Comparison of ENCODE assay signal across 9 cellular contexts in genomic region chr6:56359201-56359899, GRCh38.
DNase-seq lines count a peak whose midpoint lies in the region; ATAC-seq and TF ChIP-seq lines count a peak whose summit lies in the region.
"Had no signal": no experiment of that assay in that cellular context is flagged by ENCODE, and none has a peak within 500 bp of the region (broad histone marks: within the 10 kb centered on the region; RNA-seq: fewer than 3 reads in every experiment).

No MANE protein-coding gene starts in this region.

- no CpG with 5 or more reads among the region's 9 CpGs for WGBS in iPS DF 6.9 (ENCODE audit: insufficient coverage, insufficient read length)

- in situ Hi-C loops in astrocyte of the spinal cord (cut with HindIII; ENCODE audit: low sequenced_read_pairs): loop anchor here (25.0 kb wide), 1 partner anchor 228 kb away; no protein-coding TSS in a partner anchor

- intact Hi-C loops in Right ventricle myocardium inferior (cut with DNase I): loop anchor here (1.0 to 5.0 kb wide), 3 partner anchors 211 to 493 kb away; no protein-coding TSS in a partner anchor
- intact Hi-C loops in cardiac septum (cut with DNase I): loop anchor here (2.0 kb wide), 1 partner anchor 235 kb away; no protein-coding TSS in a partner anchor

- DNase-seq in Right ventricle myocardium inferior (ENCODE audit: missing footprints) (no peak), cardiac septum (ENCODE audit: low spot score) (no peak), NCI-H2029 treated with DMSO at 0.1 percent for 48 hours (lab: John Stamatoyannopoulos, UW) (peak; percentile 51), T-helper 9 cell (peak; percentile 29), astrocyte of the spinal cord (ENCODE audit: low read depth, low spot score) (peak; percentile 72), iPS DF 6.9 (ENCODE audit: low read depth, low spot score) (peak; percentile 60)
- DNase-seq in stimulated activated CD4-positive, alpha-beta T cell treated with anti-CD3 and anti-CD28 coated beads, Interleukin-12 subunit alpha, Interleukin-12 subunit beta, amount 100 ng/mL, for 4 hours: peak; percentile 28

- no peaks in the 10 kb centered on the region for H3K4me1 ChIP-seq in iPS DF 6.9 (ENCODE audit: control insufficient read depth, insufficient read depth, low read length)
- H3K4me1 ChIP-seq: BLaER1 treated with 17β-estradiol and CSF1 and Interleukin-3, amounts not matched to agents 10 nM and 100 nM had no signal

- no peaks in the 10 kb centered on the region for H3K27me3 ChIP-seq in iPS DF 6.9 (ENCODE audit: control insufficient read depth, insufficient read depth, low read length)

- no peak overlapping the region for H3K27ac ChIP-seq in iPS DF 6.9 (ENCODE audit: low read length)
- H3K27ac ChIP-seq: BLaER1 treated with 17β-estradiol and CSF1 and Interleukin-3, amounts not matched to agents 10 nM and 100 nM had no signal

- H3K36me3 ChIP-seq in iPS DF 6.9 (ENCODE audit: control insufficient read depth, insufficient read depth, low read length): no peaks in the 10 kb centered on the region
- H3K36me3 ChIP-seq: BLaER1 treated with 17β-estradiol and CSF1 and Interleukin-3, amounts not matched to agents 10 nM and 100 nM had no signal

- ATAC-seq in Right ventricle myocardium inferior (peak; percentile 77), HG02938 (IDR thresholded peaks at IDR 0.05; ENCODE audit: unreplicated experiment) (peak; percentile 74)

- TF ChIP-seq CTCF in astrocyte of the spinal cord (IDR thresholded peaks at IDR 0.05; ENCODE audit: low read depth, low read length): peak; percentile 66

- H3K4me3 ChIP-seq in astrocyte of the spinal cord (ENCODE audit: low read depth, low read length) (no peak overlapping the region), iPS DF 6.9 (ENCODE audit: low read length) (no peak overlapping the region)
- H3K4me3 ChIP-seq: BLaER1 treated with 17β-estradiol and CSF1 and Interleukin-3, amounts not matched to agents 10 nM and 100 nM had no signal

- H3K9me3 ChIP-seq in iPS DF 6.9 (ENCODE audit: control insufficient read depth, insufficient read depth, low read length): no peaks in the 10 kb centered on the region
- H3K9me3 ChIP-seq: BLaER1 treated with 17β-estradiol and CSF1 and Interleukin-3, amounts not matched to agents 10 nM and 100 nM had no signal

Comparison
In these comparisons a context has a peak if more than half of its experiments do, and no peak if none do; other contexts are left out.
1. DNase-seq: peak in NCI-H2029 treated with DMSO at 0.1 percent for 48 hours (single experiment), T-helper 9 cell (single experiment), astrocyte of the spinal cord (single experiment), iPS DF 6.9 (single experiment) and stimulated activated CD4-positive, alpha-beta T cell treated with anti-CD3 and anti-CD28 coated beads, Interleukin-12 subunit alpha, Interleukin-12 subunit beta, amount 100 ng/mL, for 4 hours (single experiment); none in Right ventricle myocardium inferior (single experiment) and cardiac septum (single experiment).